In genomic region chr7:97272237-97272975, GRCh38 we compare ENCODE assay signal across 16 cellular contexts.
DNase-seq lines count a peak whose midpoint lies in the region; ATAC-seq and TF ChIP-seq lines count a peak whose summit lies in the region.
"Had no signal": no experiment of that assay in that cellular context is flagged by ENCODE, and none has a peak within 500 bp of the region (broad histone marks: within the 10 kb centered on the region; RNA-seq: fewer than 3 reads in every experiment).

No MANE protein-coding gene starts in this region.

- DNase-seq in RPMI8226 = peak; percentile 63
- no peak for DNase-seq in kidney glomerular epithelial cell (lab: John Stamatoyannopoulos, UW)
- no peak for DNase-seq in activated effector memory CD4-positive, alpha-beta T cell treated with anti-CD3 and anti-CD28 coated beads, Interleukin-2, amount 50 U/mL, for 16 hours
- no peak for DNase-seq in SJCRH30
- no peak for DNase-seq in Peyer's patch
- DNase-seq: activated T-cell treated with anti-CD3 and anti-CD28 coated beads for 4 hours, NCI-H446, retina, testis had no signal

- TF ChIP-seq POLR2A in Peyer's patch (IDR thresholded peaks at IDR 0.05) = no peak

- ATAC-seq in GM18517 (IDR thresholded peaks at IDR 0.05; ENCODE audit: unreplicated experiment) (peak; percentile 92), GM21367 (IDR thresholded peaks at IDR 0.05; ENCODE audit: unreplicated experiment) (peak; percentile 93), HG03039 (IDR thresholded peaks at IDR 0.05; ENCODE audit: unreplicated experiment) (peak; percentile 80)
- ATAC-seq: Right ventricle myocardium inferior had no signal

- TF ChIP-seq CTCF in Peyer's patch (IDR thresholded peaks at IDR 0.05) = no peak

- no peaks in the 10 kb centered on the region for H3K4me1 ChIP-seq in SJCRH30
- no peaks in the 10 kb centered on the region for H3K4me1 ChIP-seq in Peyer's patch
- H3K4me1 ChIP-seq: ascending aorta, testis had no signal

- H3K4me3 ChIP-seq in SJCRH30 = no peak overlapping the region
- H3K4me3 ChIP-seq in Peyer's patch = no peak overlapping the region
- H3K4me3 ChIP-seq: ascending aorta, hepatocyte, testis had no signal

- H3K36me3 ChIP-seq in SJCRH30 (no peaks in the 10 kb centered on the region), Peyer's patch (no peaks in the 10 kb centered on the region)
- H3K36me3 ChIP-seq: ascending aorta had no signal

- H3K27me3 ChIP-seq in SJCRH30 (peaks cover 4% of the 10 kb centered on the region; the same call in 1 of the 2 replicates), Peyer's patch (no peaks in the 10 kb centered on the region)
- H3K27me3 ChIP-seq: ascending aorta, hepatocyte, testis had no signal

- no peak overlapping the region for H3K27ac ChIP-seq in SJCRH30
- H3K27ac ChIP-seq in Peyer's patch = no peak overlapping the region
- H3K27ac ChIP-seq: ascending aorta, C4-2B, hepatocyte, testis had no signal

- H3K9me3 ChIP-seq in SJCRH30 (replicated peaks) = no peaks in the 10 kb centered on the region
- no peaks in the 10 kb centered on the region for H3K9me3 ChIP-seq in Peyer's patch
- H3K9me3 ChIP-seq: ascending aorta, testis had no signal
